ENCODE assay signal across 16 cellular contexts in genomic region chr15:62845239-62846126, GRCh38.
DNase-seq lines count a peak whose midpoint lies in the region; ATAC-seq, FAIRE-seq and TF ChIP-seq lines count a peak whose summit lies in the region.
"Had no signal": no experiment of that assay in that cellular context is flagged by ENCODE, and none has a peak within 500 bp of the region (broad histone marks: within the 10 kb centered on the region; RNA-seq: fewer than 3 reads in every experiment).

No MANE protein-coding gene starts in this region.

- H3K9me3 Mint-ChIP-seq in endothelial cell (ENCODE audit: unreplicated experiment) = no peaks in the 10 kb centered on the region
- H3K9me3 Mint-ChIP-seq: effector memory CD8-positive, alpha-beta T cell; stimulated activated naive CD8-positive, alpha-beta T cell treated with anti-CD3 and anti-CD28 coated beads, Interleukin-15, amount 100 ng/mL, for 72 hours had no signal

- peaks cover 24% of the 10 kb centered on the region for H3K4me1 Mint-ChIP-seq in endothelial cell (ENCODE audit: unreplicated experiment)
- H3K4me1 Mint-ChIP-seq: naive thymus-derived CD4-positive, alpha-beta T cell; stimulated activated naive CD8-positive, alpha-beta T cell treated with anti-CD3 and anti-CD28 coated beads, Interleukin-15, amount 100 ng/mL, for 72 hours had no signal

- TF ChIP-seq CTCF in fibroblast of the aortic adventitia (IDR thresholded peaks at IDR 0.05; ENCODE audit: insufficient read depth, low read length) = no peak
- TF ChIP-seq CTCF in omental fat pad (IDR thresholded peaks at IDR 0.05) = no peak
- no peak for TF ChIP-seq CTCF in endothelial cell (IDR thresholded peaks at IDR 0.05; ENCODE audit: unreplicated experiment)

- no peak overlapping the region for H3K27ac Mint-ChIP-seq in endothelial cell (ENCODE audit: unreplicated experiment)
- H3K27ac Mint-ChIP-seq: effector memory CD8-positive, alpha-beta T cell; naive thymus-derived CD4-positive, alpha-beta T cell had no signal

- FAIRE-seq in RCC 7860 (lab: Jason Lieb, UNC) = peak; percentile 89

- peak; percentile 6 for ATAC-seq in omental fat pad (ENCODE audit: low FRiP score)
- no peak for ATAC-seq in GM19035 (IDR thresholded peaks at IDR 0.05; ENCODE audit: unreplicated experiment)
- ATAC-seq: effector memory CD8-positive, alpha-beta T cell; naive thymus-derived CD4-positive, alpha-beta T cell; stimulated activated naive CD8-positive, alpha-beta T cell treated with anti-CD3 and anti-CD28 coated beads, Interleukin-15, amount 100 ng/mL, for 72 hours had no signal

- peaks cover 6% of the 10 kb centered on the region for H3K27me3 Mint-ChIP-seq in endothelial cell (ENCODE audit: unreplicated experiment)

- in situ Hi-C loops in G401 (cut with HindIII; ENCODE audit: low sequenced_read_pairs) = no loop called here

- DNase-seq in G401 (ENCODE audit: low spot score) (peak; percentile 13), RCC 7860 (ENCODE audit: low spot score) (peak; percentile 94), fibroblast of the aortic adventitia (ENCODE audit: low read depth) (peak; percentile 16), omental fat pad (ENCODE audit: low spot score) (no peak), dedifferentiated amniotic fluid mesenchymal stem cell (ENCODE audit: extremely low spot score) (no peak), OCI-M1 (lab: John Stamatoyannopoulos, UW) (no peak), endothelial cell (ENCODE audit: low spot score) (no peak)
- DNase-seq: activated CD4-positive, alpha-beta T cell treated with anti-CD3 and anti-CD28 coated beads, Interleukin-2, amount 50 U/mL, for 48 hours; aorta; effector memory CD8-positive, alpha-beta T cell; glutamatergic neuron; naive thymus-derived CD4-positive, alpha-beta T cell; NCI-H510A treated with DMSO at 0.1 percent for 48 hours; Peyer's patch; stimulated activated naive CD8-positive, alpha-beta T cell treated with anti-CD3 and anti-CD28 coated beads, Interleukin-15, amount 100 ng/mL, for 72 hours had no signal

- no peak overlapping the region for H3K4me3 ChIP-seq in fibroblast of the aortic adventitia (ENCODE audit: low read depth, low read length)
- H3K4me3 ChIP-seq: Peyer's patch had no signal

- H3K4me3 Mint-ChIP-seq in endothelial cell (ENCODE audit: unreplicated experiment) = no peak overlapping the region
- H3K4me3 Mint-ChIP-seq: effector memory CD8-positive, alpha-beta T cell; naive thymus-derived CD4-positive, alpha-beta T cell; stimulated activated naive CD8-positive, alpha-beta T cell treated with anti-CD3 and anti-CD28 coated beads, Interleukin-15, amount 100 ng/mL, for 72 hours had no signal

- H3K36me3 Mint-ChIP-seq in endothelial cell (ENCODE audit: low read depth, unreplicated experiment) = peaks cover 10% of the 10 kb centered on the region
- H3K36me3 Mint-ChIP-seq: naive thymus-derived CD4-positive, alpha-beta T cell had no signal

Comparison
In these comparisons a context has a peak if more than half of its experiments do, and no peak if none do; other contexts are left out.
1. DNase-seq: peak in G401 (single experiment), RCC 7860 (single experiment) and fibroblast of the aortic adventitia (single experiment); none in omental fat pad (single experiment), dedifferentiated amniotic fluid mesenchymal stem cell (single experiment), OCI-M1 (single experiment) and endothelial cell (single experiment).